In genomic region chr1:31934251-31934650, GRCh38 we compare ENCODE assay signal across 11 cellular contexts. TPM values are rescaled to one million over a fixed set of nuclear protein-coding genes. Genes with fewer than 3 reads are reported as not detected.
DNase-seq lines count a peak whose midpoint lies in the region; ATAC-seq and TF ChIP-seq lines count a peak whose summit lies in the region.
"Had no signal": no experiment of that assay in that cellular context is flagged by ENCODE, and none has a peak within 500 bp of the region (broad histone marks: within the 10 kb centered on the region; RNA-seq: fewer than 3 reads in every experiment).

No MANE protein-coding gene starts in this region.

- TF ChIP-seq CTCF in hepatocyte (IDR thresholded peaks at IDR 0.05; ENCODE audit: poor library complexity) (no peak), tibial artery (IDR thresholded peaks at IDR 0.05) (no peak)

- no peak for DNase-seq in activated T-cell treated with anti-CD3 and anti-CD28 coated beads, Interleukin-2, amount 50 U/mL, for 72 hours
- no peak for DNase-seq in activated T-cell treated with anti-CD3 and anti-CD28 coated beads, Interleukin-2, amount 50 U/mL, for 1 hour
- DNase-seq in T-helper 17 cell (no peak), hepatocyte (ENCODE audit: low spot score) (no peak), tibial artery (no peak), NCI-H1105 (lab: John Stamatoyannopoulos, UW) (no peak)
- DNase-seq in stimulated activated naive CD4-positive, alpha-beta T cell (lab: John Stamatoyannopoulos, UW), result no peak
- DNase-seq: adrenal gland, C1 segment of cervical spinal cord had no signal

- H3K4me1 Mint-ChIP-seq in activated T-cell treated with anti-CD3 and anti-CD28 coated beads, Interleukin-2, amount 50 U/mL, for 72 hours (ENCODE audit: low read depth), result peaks cover 83% of the 10 kb centered on the region
- H3K4me1 Mint-ChIP-seq in T-helper 17 cell, result peaks cover 69% of the 10 kb centered on the region

- peaks cover 79% of the 10 kb centered on the region for H4K20me1 ChIP-seq in hepatocyte (ENCODE audit: insufficient read depth, poor library complexity, severe bottlenecking)

- WGBS in hepatocyte (ENCODE audit: low lambda C conversion rate, missing lambda C conversion rate), result 67% methylated on average over 2 of the region's 2 CpGs

- H3K27ac Mint-ChIP-seq in activated T-cell treated with anti-CD3 and anti-CD28 coated beads, Interleukin-2, amount 50 U/mL, for 72 hours, result peak overlapping the region; percentile 92
- H3K27ac Mint-ChIP-seq in T-helper 17 cell, result peak overlapping the region; percentile 99

- H3K4me3 ChIP-seq in hepatocyte (no peak overlapping the region), tibial artery (no peak overlapping the region)

- H3K4me1 ChIP-seq in hepatocyte (ENCODE audit: insufficient read depth), result peaks cover 62% of the 10 kb centered on the region
- peaks cover 0 to 82% (median 55%) of the 10 kb centered on the region in 4 donors for H3K4me1 ChIP-seq in tibial artery

- peak overlapping the region; percentile 79 for H3K4me2 ChIP-seq in hepatocyte

- H3K4me3 Mint-ChIP-seq in activated T-cell treated with anti-CD3 and anti-CD28 coated beads, Interleukin-2, amount 50 U/mL, for 72 hours, result peak overlapping the region; percentile 88 to 96
- peak overlapping the region; percentile 72 for H3K4me3 Mint-ChIP-seq in T-helper 17 cell

- no peaks in the 10 kb centered on the region for H3K9me3 Mint-ChIP-seq in activated T-cell treated with anti-CD3 and anti-CD28 coated beads, Interleukin-2, amount 50 U/mL, for 72 hours
- H3K9me3 Mint-ChIP-seq: mesothelial cell of epicardium had no signal

- H2AFZ ChIP-seq in hepatocyte, result no peak overlapping the region

- H3K27ac ChIP-seq in hepatocyte (peak overlapping the region; percentile 99), tibial artery (peak overlapping the region; percentile 4 to 97)

- no peak for ATAC-seq in activated T-cell treated with anti-CD3 and anti-CD28 coated beads, Interleukin-2, amount 50 U/mL, for 72 hours (replicated peaks in 1 of 2)
- ATAC-seq in T-helper 17 cell, result no peak
- no peak for ATAC-seq in HG03439 (IDR thresholded peaks at IDR 0.05; ENCODE audit: unreplicated experiment)

- H3K79me2 ChIP-seq in hepatocyte, result peaks cover 86% of the 10 kb centered on the region

- H3K36me3 ChIP-seq in hepatocyte (replicated peaks; ENCODE audit: insufficient read depth, low read depth) (no peaks in the 10 kb centered on the region), tibial artery (no peaks in the 10 kb centered on the region)
- H3K36me3 ChIP-seq: adrenal gland had no signal

- no peaks in the 10 kb centered on the region for H3K9me3 ChIP-seq in T-helper 17 cell (ENCODE audit: control insufficient read depth, low read length, poor library complexity, severe bottlenecking)
- no peaks in the 10 kb centered on the region for H3K9me3 ChIP-seq in hepatocyte (ENCODE audit: low read depth)
- H3K9me3 ChIP-seq in tibial artery, result no peaks in the 10 kb centered on the region
- H3K9me3 ChIP-seq: adrenal gland had no signal

- no peaks in the 10 kb centered on the region for H3K27me3 ChIP-seq in hepatocyte
- no peaks in the 10 kb centered on the region for H3K27me3 ChIP-seq in tibial artery
- H3K27me3 ChIP-seq: adrenal gland had no signal

- intact Hi-C loops in tibial artery (cut with DNase I; ENCODE audit: low total_unique reads), result no loop called here

- H3K9me2 ChIP-seq in hepatocyte (replicated peaks; ENCODE audit: insufficient read depth), result no peaks in the 10 kb centered on the region

- H3K36me3 Mint-ChIP-seq in activated T-cell treated with anti-CD3 and anti-CD28 coated beads, Interleukin-2, amount 50 U/mL, for 72 hours (ENCODE audit: insufficient read depth in 2 of 2), result peaks cover 16 to 28% of the 10 kb centered on the region in 2 donors
- H3K36me3 Mint-ChIP-seq in T-helper 17 cell (ENCODE audit: low read depth), result peaks cover 5% of the 10 kb centered on the region
- H3K36me3 Mint-ChIP-seq: mesothelial cell of epicardium had no signal

- no peaks in the 10 kb centered on the region for H3K27me3 Mint-ChIP-seq in activated T-cell treated with anti-CD3 and anti-CD28 coated beads, Interleukin-2, amount 50 U/mL, for 72 hours (ENCODE audit: low read depth)
- H3K27me3 Mint-ChIP-seq in T-helper 17 cell, result no peaks in the 10 kb centered on the region

RNA-seq across cellular contexts. Expression of gene PTP4A2, which starts 3.9 kb away (rescaled TPM):
- 100 to 1,000 TPM; 437 to 541 TPM for total RNA-seq in activated T-cell treated with anti-CD3 and anti-CD28 coated beads, Interleukin-2, amount 50 U/mL, for 72 hours
- total RNA-seq in T-helper 17 cell (100 to 1,000 TPM; 269 to 384 TPM), hepatocyte (354 and 381 TPM in 2 replicates)
- 300 and 374 TPM in 2 replicates for polyA plus RNA-seq in hepatocyte
